ENCODE assay signal across 8 cellular contexts in genomic region chr7:110442386-110442837, GRCh38.
DNase-seq lines count a peak whose midpoint lies in the region; ATAC-seq lines count a peak whose summit lies in the region.

No MANE protein-coding gene starts in this region.

- DNase-seq in DMS 273 (lab: John Stamatoyannopoulos, UW; ENCODE audit: unreplicated experiment) (peak; percentile 82), HuH-7.5 (ENCODE audit: low spot score) (peak; percentile 37), SK-N-DZ (ENCODE audit: low spot score) (peak; percentile 100), left cardiac atrium (peak; percentile 19), dedifferentiated amniotic fluid mesenchymal stem cell (ENCODE audit: extremely low spot score) (no peak)
- DNase-seq in NK-92 treated with Interleukin-12 subunit alpha and Interleukin-12 subunit beta, amount 100 ng/mL, for 24 hours (lab: John Stamatoyannopoulos, UW): no peak
- no peak for DNase-seq in stimulated activated naive B cell treated with anti-CD40 and anti-IgM and Interleukin-4, amounts not matched to agents 10 μg/mL and 1 μg/mL and 100 μg/mL, for 72 hours

- peaks cover 0 to 2% of the 10 kb centered on the region in 2 donors for H3K9me3 Mint-ChIP-seq in stimulated activated naive B cell treated with anti-CD40 and anti-IgM and Interleukin-4, amounts not matched to agents 10 μg/mL and 1 μg/mL and 100 μg/mL, for 72 hours

- intact Hi-C loops in left cardiac atrium (cut with DNase I): no loop called here

- peak; percentile 91 for ATAC-seq in GM19351 (IDR thresholded peaks at IDR 0.05; ENCODE audit: unreplicated experiment)
- peak; percentile 71 to 74 for ATAC-seq in left cardiac atrium
- ATAC-seq in stimulated activated naive B cell treated with anti-CD40 and anti-IgM and Interleukin-4, amounts not matched to agents 10 μg/mL and 1 μg/mL and 100 μg/mL, for 72 hours (replicated peaks): no peak

- no peak overlapping the region for H3K4me3 Mint-ChIP-seq in stimulated activated naive B cell treated with anti-CD40 and anti-IgM and Interleukin-4, amounts not matched to agents 10 μg/mL and 1 μg/mL and 100 μg/mL, for 72 hours

- no peaks in the 10 kb centered on the region for H3K4me1 Mint-ChIP-seq in stimulated activated naive B cell treated with anti-CD40 and anti-IgM and Interleukin-4, amounts not matched to agents 10 μg/mL and 1 μg/mL and 100 μg/mL, for 72 hours

- H3K27me3 Mint-ChIP-seq in stimulated activated naive B cell treated with anti-CD40 and anti-IgM and Interleukin-4, amounts not matched to agents 10 μg/mL and 1 μg/mL and 100 μg/mL, for 72 hours: no peaks in the 10 kb centered on the region

- no peak overlapping the region for H3K27ac Mint-ChIP-seq in stimulated activated naive B cell treated with anti-CD40 and anti-IgM and Interleukin-4, amounts not matched to agents 10 μg/mL and 1 μg/mL and 100 μg/mL, for 72 hours

- H3K36me3 Mint-ChIP-seq in stimulated activated naive B cell treated with anti-CD40 and anti-IgM and Interleukin-4, amounts not matched to agents 10 μg/mL and 1 μg/mL and 100 μg/mL, for 72 hours: no peaks in the 10 kb centered on the region

Comparison
In these comparisons a context has a peak if more than half of its experiments do, and no peak if none do; other contexts are left out.
1. DNase-seq: peak in DMS 273 (single experiment), HuH-7.5 (single experiment), SK-N-DZ (single experiment) and left cardiac atrium (single experiment); none in NK-92 treated with Interleukin-12 subunit alpha and Interleukin-12 subunit beta, amount 100 ng/mL, for 24 hours (single experiment), stimulated activated naive B cell treated with anti-CD40 and anti-IgM and Interleukin-4, amounts not matched to agents 10 μg/mL and 1 μg/mL and 100 μg/mL, for 72 hours (single experiment) and dedifferentiated amniotic fluid mesenchymal stem cell (single experiment).
2. ATAC-seq: peak in GM19351 (single experiment) and left cardiac atrium (2 of 2); none in stimulated activated naive B cell treated with anti-CD40 and anti-IgM and Interleukin-4, amounts not matched to agents 10 μg/mL and 1 μg/mL and 100 μg/mL, for 72 hours (0 of 2).